In genomic region chr17:34226011-34226410, GRCh38 we compare ENCODE assay signal across 21 cellular contexts. TPM values are rescaled to one million over a fixed set of nuclear protein-coding genes. Genes with fewer than 3 reads are reported as not detected.
DNase-seq lines count a peak whose midpoint lies in the region; ATAC-seq, FAIRE-seq and TF ChIP-seq lines count a peak whose summit lies in the region.
"Had no signal": no experiment of that assay in that cellular context is flagged by ENCODE, and none has a peak within 500 bp of the region (broad histone marks: within the 10 kb centered on the region; RNA-seq: fewer than 3 reads in every experiment).

No MANE protein-coding gene starts in this region.

- DNase-seq in BJ (ENCODE audit: low read depth): peak; percentile 78
- peak; percentile 31 for DNase-seq in IMR-90
- DNase-seq in endothelial cell of umbilical vein (ENCODE audit: low read depth, low spot score): no peak
- DNase-seq in renal cortical epithelial cell (ENCODE audit: low read depth): peak; percentile 73
- no peak for DNase-seq in psoas muscle
- no peak for DNase-seq in glomerular visceral epithelial cell (ENCODE audit: extremely low spot score)
- no peak for DNase-seq in effector CD8-positive, alpha-beta T cell (lab: John Stamatoyannopoulos, UW)
- DNase-seq: AML-193, COR-L47, DMS153, GOT3, Karpas-422, NCI-H187, NCI-H82, PC-3, SW 1271 had no signal

- peaks cover 2% of the 10 kb centered on the region; the same call in 1 of the 2 replicates for H3K9me3 ChIP-seq in IMR-90 (ENCODE audit: control insufficient read depth, insufficient read depth, low read length)
- no peaks in the 10 kb centered on the region for H3K9me3 ChIP-seq in endothelial cell of umbilical vein (replicated peaks; ENCODE audit: control insufficient read depth, insufficient read depth, low read length)
- H3K9me3 ChIP-seq in psoas muscle: peaks cover 10% of the 10 kb centered on the region

- H4K8ac ChIP-seq in IMR-90 (ENCODE audit: low read depth in 2 of 2, low read length in 2 of 2): no peak overlapping the region

- no peak overlapping the region for H2AK5ac ChIP-seq in IMR-90 (ENCODE audit: low read depth, low read length)

- no peak for TF ChIP-seq POLR2A in IMR-90 (IDR thresholded peaks at IDR 0.05; ENCODE audit: low read depth, low read length)
- no peak for TF ChIP-seq POLR2A in endothelial cell of umbilical vein (IDR thresholded peaks at IDR 0.05; ENCODE audit: low read depth, low read length)

- no peak overlapping the region for H2BK5ac ChIP-seq in IMR-90 (ENCODE audit: low read depth, low read length, poor library complexity, severe bottlenecking)

- H3K4me1 ChIP-seq in IMR-90 (ENCODE audit: control insufficient read depth, insufficient read depth, low read length): no peaks in the 10 kb centered on the region
- H3K4me1 ChIP-seq in endothelial cell of umbilical vein (ENCODE audit: control insufficient read depth, extremely low read depth, insufficient read depth, low read length): peaks cover 2% of the 10 kb centered on the region
- H3K4me1 ChIP-seq in psoas muscle: no peaks in the 10 kb centered on the region
- H3K4me1 ChIP-seq: A549, SJSA1 had no signal

- dilution Hi-C loops in IMR-90 (cut with HindIII; ENCODE audit: low sequenced_read_pairs, unreplicated experiment): no loop called here
- dilution Hi-C loops in endothelial cell of umbilical vein (cut with MboI; ENCODE audit: extremely low pct_ligation_motif_present, low sequenced_read_pairs): no loop called here

- TF ChIP-seq RAD21 in IMR-90 (IDR thresholded peaks at IDR 0.05; ENCODE audit: low read length): no peak

- H3K27me3 ChIP-seq in BJ (ENCODE audit: control insufficient read depth, insufficient read depth, low read length) (no peaks in the 10 kb centered on the region), IMR-90 (ENCODE audit: control insufficient read depth, insufficient read depth, low read length) (peaks cover 1% of the 10 kb centered on the region), endothelial cell of umbilical vein (ENCODE audit: control insufficient read depth in 2 of 2, insufficient read depth in 2 of 2, low read length in 2 of 2) (peaks cover 4 to 10% of the 10 kb centered on the region in 2 experiments), psoas muscle (ENCODE audit: insufficient read depth in 3 of 3, low read length in 2 of 3) (peaks cover 0 to 1% (median 0%) of the 10 kb centered on the region in 3 donors)
- H3K27me3 ChIP-seq: SJSA1 had no signal

- no peaks in the 10 kb centered on the region for H3K79me2 ChIP-seq in endothelial cell of umbilical vein (ENCODE audit: control insufficient read depth, insufficient read depth, low read length)

- no peak overlapping the region for H2AFZ ChIP-seq in IMR-90 (replicated peaks; ENCODE audit: low read length, poor library complexity)
- no peak overlapping the region for H2AFZ ChIP-seq in endothelial cell of umbilical vein (ENCODE audit: low read depth, low read length)

- no peak overlapping the region for H3K4me2 ChIP-seq in IMR-90 (ENCODE audit: low read depth, low read length)
- no peak overlapping the region for H3K4me2 ChIP-seq in endothelial cell of umbilical vein (ENCODE audit: insufficient read depth, low read length)
- H3K4me2 ChIP-seq: A549 had no signal

- no peak overlapping the region for H3K56ac ChIP-seq in IMR-90 (ENCODE audit: extremely low read depth, insufficient read depth, low read length)

- POLR2A ChIA-PET in BJ (lab: Charles Lee) (no interaction called here), IMR-90 (lab: Charles Lee; ENCODE audit: unreplicated experiment) (no interaction called here), endothelial cell of umbilical vein (lab: Charles Lee) (no interaction called here)

- CTCF ChIA-PET in BJ (lab: Yijun Ruan, JAX) (interaction anchor here (1.1 to 5.4 kb wide), 3 partner anchors 13 to 81 kb away, joined by 3 to 25 read pairs (median 7); no protein-coding TSS in a partner anchor), IMR-90 (lab: Yijun Ruan, JAX) (no interaction called here), endothelial cell of umbilical vein (lab: Charles Lee) (interaction anchor here (1.4 to 1.8 kb wide), 2 partner anchors 25 to 81 kb away, joined by 3 to 7 read pairs; no protein-coding TSS in a partner anchor)

- H2BK20ac ChIP-seq in IMR-90 (ENCODE audit: low read depth, low read length): no peak overlapping the region

- no peak overlapping the region for H3K23ac ChIP-seq in IMR-90 (ENCODE audit: low read depth, low read length)

- no peak overlapping the region for H2AK9ac ChIP-seq in IMR-90 (replicated peaks; ENCODE audit: low read depth, low read length, poor library complexity)

- H4K20me1 ChIP-seq in IMR-90 (ENCODE audit: insufficient read depth, low read length): no peaks in the 10 kb centered on the region
- no peaks in the 10 kb centered on the region for H4K20me1 ChIP-seq in endothelial cell of umbilical vein (replicated peaks; ENCODE audit: control insufficient read depth, extremely low read depth, insufficient read depth, low read length)

- no CpG with 5 or more reads among the region's 1 CpG for WGBS in IMR-90 (ENCODE audit: extremely low coverage in 2 of 2, insufficient read length in 1 of 2), 2 experiments
- 65 to 85% (median 76%) methylated on average over 1 of the region's 1 CpG for WGBS in psoas muscle, 3 donors

- in situ Hi-C loops in IMR-90 (cut with MboI; ENCODE audit: low sequenced_read_pairs): no loop called here

- no TSS peak for BruUV-seq in IMR-90 (replicated peaks; lab: Mats Ljungman, UMichigan)
- no TSS peak for BruUV-seq in endothelial cell of umbilical vein (replicated peaks; lab: Mats Ljungman, UMichigan)

- H3K9ac ChIP-seq in IMR-90 (ENCODE audit: low read depth, low read length) (no peak overlapping the region), endothelial cell of umbilical vein (replicated peaks; ENCODE audit: extremely low read depth, insufficient read depth, low read length) (no peak overlapping the region)

- H3K79me1 ChIP-seq in IMR-90 (ENCODE audit: low read depth in 1 of 2, low read length in 2 of 2): no peaks in the 10 kb centered on the region

- H3K9me1 ChIP-seq in IMR-90 (ENCODE audit: insufficient read depth, low read length): no peaks in the 10 kb centered on the region
- no peaks in the 10 kb centered on the region for H3K9me1 ChIP-seq in endothelial cell of umbilical vein (replicated peaks; ENCODE audit: control insufficient read depth, extremely low read depth, insufficient read depth, low read length)

- H3K4me3 ChIP-seq in BJ (ENCODE audit: low read depth, low read length): no peak overlapping the region
- H3K4me3 ChIP-seq in IMR-90 (ENCODE audit: insufficient read depth, low read depth, low read length): no peak overlapping the region
- no peak overlapping the region for H3K4me3 ChIP-seq in endothelial cell of umbilical vein (replicated peaks in 1 of 3; ENCODE audit: insufficient read depth in 1 of 3, low read depth in 1 of 3, low read length in 3 of 3)
- H3K4me3 ChIP-seq in psoas muscle: no peak overlapping the region
- H3K4me3 ChIP-seq: A549, SJSA1 had no signal

- no peak for TF ChIP-seq CTCF in BJ (IDR thresholded peaks at IDR 0.05; ENCODE audit: insufficient read depth, low read depth, low read length)
- no peak for TF ChIP-seq CTCF in IMR-90 (conservative IDR thresholded peaks at IDR 0.05; ENCODE audit: low read depth, low read length)
- TF ChIP-seq CTCF in endothelial cell of umbilical vein (IDR thresholded peaks at IDR 0.05; ENCODE audit: extremely low read depth in 1 of 2, insufficient read depth in 1 of 2, low read depth in 1 of 2, low read length in 2 of 2): no peak
- TF ChIP-seq CTCF in psoas muscle (IDR thresholded peaks at IDR 0.05): no peak

- no peak overlapping the region for H2BK120ac ChIP-seq in IMR-90 (ENCODE audit: low read depth, low read length)

- H3K36me3 ChIP-seq in BJ (ENCODE audit: control insufficient read depth, insufficient read depth, low read length) (no peaks in the 10 kb centered on the region), IMR-90 (ENCODE audit: control insufficient read depth, insufficient read depth, low read length) (no peaks in the 10 kb centered on the region), endothelial cell of umbilical vein (ENCODE audit: control insufficient read depth in 2 of 2, extremely low read depth in 1 of 2, insufficient read depth in 2 of 2, low read length in 2 of 2) (no peaks in the 10 kb centered on the region), psoas muscle (ENCODE audit: insufficient read depth in 1 of 2, low read depth in 1 of 2) (no peaks in the 10 kb centered on the region)
- H3K36me3 ChIP-seq: SJSA1 had no signal

- H3K4ac ChIP-seq in IMR-90 (ENCODE audit: low read depth, low read length): no peak overlapping the region

- H2BK15ac ChIP-seq in IMR-90 (ENCODE audit: low read depth, low read length): no peak overlapping the region

- no peak overlapping the region for H3K14ac ChIP-seq in IMR-90 (replicated peaks; ENCODE audit: low read depth, low read length)

- ATAC-seq in IMR-90 (ENCODE audit: low read depth) (no peak), psoas muscle (no peak)
- ATAC-seq: A549, PC-3 had no signal

- intact Hi-C loops in IMR-90 (cut with micrococcal nuclease): no loop called here
- intact Hi-C loops in endothelial cell of umbilical vein (cut with micrococcal nuclease): no loop called here
- intact Hi-C loops in psoas muscle (cut with DNase I): no loop called here

- peak; percentile 37 for FAIRE-seq in endothelial cell of umbilical vein (lab: Jason Lieb, UNC)
- FAIRE-seq: G401.6 had no signal

- no peak overlapping the region for H3K18ac ChIP-seq in IMR-90 (ENCODE audit: low read depth, low read length)

- H4K91ac ChIP-seq in IMR-90 (ENCODE audit: insufficient read depth, low read depth, low read length): no peak overlapping the region

- H4K5ac ChIP-seq in IMR-90 (ENCODE audit: low read depth, low read length): no peak overlapping the region

- no peak overlapping the region for H3K27ac ChIP-seq in IMR-90 (ENCODE audit: insufficient read depth, low read length)
- no peak overlapping the region for H3K27ac ChIP-seq in endothelial cell of umbilical vein (ENCODE audit: insufficient read depth, low read depth, low read length)
- H3K27ac ChIP-seq in psoas muscle: no peak overlapping the region
- H3K27ac ChIP-seq: A549, SJSA1 had no signal

RNA-seq across cellular contexts. Expression of gene CCL2, which starts 29.1 kb away (rescaled TPM):
- 303 and 386 TPM in 2 replicates for polyA plus RNA-seq in BJ (2011; rRNA removed)
- polyA minus RNA-seq in BJ (2011; rRNA and poly(A)+ RNA removed): 160 and 368 TPM in 2 replicates
- 126 and 206 TPM in 2 replicates for total RNA-seq in IMR-90 (2012; rRNA removed)
- 85.9 and 103 TPM in 2 replicates for polyA plus RNA-seq in IMR-90 (2012; rRNA removed)
- polyA plus RNA-seq in IMR-90 (2012; cell fraction: cytosol; rRNA removed): 67.4 and 73.1 TPM in 2 replicates
- 22.7 and 55.8 TPM in 2 replicates for polyA plus RNA-seq in IMR-90 (2012; cell fraction: nucleus; rRNA removed; ENCODE audit: low replicate concordance)
- total RNA-seq in endothelial cell of umbilical vein: 160 and 238 TPM in 2 replicates
- 599 and 714 TPM in 2 replicates for polyA plus RNA-seq in endothelial cell of umbilical vein
- polyA plus RNA-seq in endothelial cell of umbilical vein (2011; cell fraction: cytosol; rRNA removed): 413 and 493 TPM in 2 replicates
- polyA plus RNA-seq in endothelial cell of umbilical vein (2011; cell fraction: nucleus; rRNA removed): 397 and 484 TPM in 2 replicates
- 183 and 266 TPM in 2 replicates for polyA plus RNA-seq in endothelial cell of umbilical vein (2012)
- polyA minus RNA-seq in endothelial cell of umbilical vein: 466 and 572 TPM in 2 replicates
- polyA minus RNA-seq in endothelial cell of umbilical vein (2011; cell fraction: cytosol; rRNA and poly(A)+ RNA removed): not detected
- polyA minus RNA-seq in endothelial cell of umbilical vein (2011; cell fraction: nucleus; rRNA and poly(A)+ RNA removed): 227 and 262 TPM in 2 replicates
- 29.2 and 148 TPM in 2 replicates for total RNA-seq in renal cortical epithelial cell
- total RNA-seq in psoas muscle: 10 to 100 TPM in 2 of 4 donors, 1 to 10 TPM in 2; 5.0 to 28.3 (median 17.2) TPM
- polyA plus RNA-seq in psoas muscle: 10 to 100 TPM in 1 of 3 donors, 1 to 10 TPM in 2; 7.2 to 12.8 (median 8.0) TPM
- total RNA-seq: HT-29, NCI-H460, PC-3 had no signal

RNA-seq across cellular contexts. Expression of gene CCL7, which starts 44.0 kb away (rescaled TPM):
- polyA plus RNA-seq in BJ (2011; rRNA removed) (0.87 and 1.1 TPM in 2 replicates), IMR-90 (2012; rRNA removed) (0.24 and 0.58 TPM in 2 replicates), endothelial cell of umbilical vein (0.25 and 0.76 TPM in 2 replicates), psoas muscle (1 to 10 TPM in 1 of 3 donors, under 1 TPM in 1, not detected in 1; 0.05 to 2.7 TPM)
- polyA minus RNA-seq in BJ (2011; rRNA and poly(A)+ RNA removed): not detected in 2 replicates
- total RNA-seq in IMR-90 (2012; rRNA removed) (0.18 and 0.28 TPM in 2 replicates), endothelial cell of umbilical vein (not detected in 2 replicates), renal cortical epithelial cell (not detected in 2 replicates), psoas muscle (under 1 TPM in 2 of 4 donors, not detected in 2; 0.28 to 0.66 TPM)
- polyA plus RNA-seq in IMR-90 (2012; cell fraction: cytosol; rRNA removed): 0.15 and 0.27 TPM in 2 replicates
- not detected in 2 replicates for polyA plus RNA-seq in IMR-90 (2012; cell fraction: nucleus; rRNA removed; ENCODE audit: low replicate concordance)
- polyA plus RNA-seq in endothelial cell of umbilical vein (2011; cell fraction: cytosol; rRNA removed): 0.86 and 0.88 TPM in 2 replicates
- polyA plus RNA-seq in endothelial cell of umbilical vein (2011; cell fraction: nucleus; rRNA removed): not detected in 2 replicates
- polyA plus RNA-seq in endothelial cell of umbilical vein (2012): 0.86 and 1.3 TPM in 2 replicates
- polyA minus RNA-seq in endothelial cell of umbilical vein: 0.59 TPM in 1 of 2 replicates, not detected in the other
- not detected for polyA minus RNA-seq in endothelial cell of umbilical vein (2011; cell fraction: cytosol; rRNA and poly(A)+ RNA removed)
- not detected in 2 replicates for polyA minus RNA-seq in endothelial cell of umbilical vein (2011; cell fraction: nucleus; rRNA and poly(A)+ RNA removed)
- total RNA-seq: HT-29, NCI-H460, PC-3, SJSA1 had no signal

RNA-seq across cellular contexts. Expression of gene CCL11, which starts 59.5 kb away (rescaled TPM):
- polyA plus RNA-seq in BJ (2011; rRNA removed) (0.55 and 0.70 TPM in 2 replicates), IMR-90 (2012; rRNA removed) (not detected in 2 replicates), endothelial cell of umbilical vein (not detected in 2 replicates), psoas muscle (not detected)
- polyA minus RNA-seq in BJ (2011; rRNA and poly(A)+ RNA removed): 0.76 TPM in 1 of 2 replicates, not detected in the other
- total RNA-seq in IMR-90 (2012; rRNA removed) (not detected in 2 replicates), endothelial cell of umbilical vein (not detected in 2 replicates), renal cortical epithelial cell (not detected in 2 replicates), psoas muscle (1 to 10 TPM in 1 of 4 donors, under 1 TPM in 1, not detected in 2; 0.42 to 1.6 TPM)
- polyA plus RNA-seq in IMR-90 (2012; cell fraction: cytosol; rRNA removed): not detected in 2 replicates
- polyA plus RNA-seq in IMR-90 (2012; cell fraction: nucleus; rRNA removed; ENCODE audit: low replicate concordance): not detected in 2 replicates
- not detected in 2 replicates for polyA plus RNA-seq in endothelial cell of umbilical vein (2011; cell fraction: cytosol; rRNA removed)
- polyA plus RNA-seq in endothelial cell of umbilical vein (2011; cell fraction: nucleus; rRNA removed): not detected in 2 replicates
- not detected in 2 replicates for polyA plus RNA-seq in endothelial cell of umbilical vein (2012)
- not detected in 2 replicates for polyA minus RNA-seq in endothelial cell of umbilical vein
- not detected for polyA minus RNA-seq in endothelial cell of umbilical vein (2011; cell fraction: cytosol; rRNA and poly(A)+ RNA removed)
- not detected in 2 replicates for polyA minus RNA-seq in endothelial cell of umbilical vein (2011; cell fraction: nucleus; rRNA and poly(A)+ RNA removed)
- total RNA-seq: HT-29, NCI-H460, PC-3, SJSA1 had no signal
- polyA plus RNA-seq: A549 had no signal

Comparison
In these comparisons a context has a peak if more than half of its experiments do, and no peak if none do; other contexts are left out.
1. DNase-seq: peak in BJ (single experiment), IMR-90 (single experiment) and renal cortical epithelial cell (single experiment); none in endothelial cell of umbilical vein (single experiment), psoas muscle (0 of 2), glomerular visceral epithelial cell (single experiment) and effector CD8-positive, alpha-beta T cell (single experiment).